8 cellular contexts compared by ENCODE assay signal in the genomic region with DNA sequence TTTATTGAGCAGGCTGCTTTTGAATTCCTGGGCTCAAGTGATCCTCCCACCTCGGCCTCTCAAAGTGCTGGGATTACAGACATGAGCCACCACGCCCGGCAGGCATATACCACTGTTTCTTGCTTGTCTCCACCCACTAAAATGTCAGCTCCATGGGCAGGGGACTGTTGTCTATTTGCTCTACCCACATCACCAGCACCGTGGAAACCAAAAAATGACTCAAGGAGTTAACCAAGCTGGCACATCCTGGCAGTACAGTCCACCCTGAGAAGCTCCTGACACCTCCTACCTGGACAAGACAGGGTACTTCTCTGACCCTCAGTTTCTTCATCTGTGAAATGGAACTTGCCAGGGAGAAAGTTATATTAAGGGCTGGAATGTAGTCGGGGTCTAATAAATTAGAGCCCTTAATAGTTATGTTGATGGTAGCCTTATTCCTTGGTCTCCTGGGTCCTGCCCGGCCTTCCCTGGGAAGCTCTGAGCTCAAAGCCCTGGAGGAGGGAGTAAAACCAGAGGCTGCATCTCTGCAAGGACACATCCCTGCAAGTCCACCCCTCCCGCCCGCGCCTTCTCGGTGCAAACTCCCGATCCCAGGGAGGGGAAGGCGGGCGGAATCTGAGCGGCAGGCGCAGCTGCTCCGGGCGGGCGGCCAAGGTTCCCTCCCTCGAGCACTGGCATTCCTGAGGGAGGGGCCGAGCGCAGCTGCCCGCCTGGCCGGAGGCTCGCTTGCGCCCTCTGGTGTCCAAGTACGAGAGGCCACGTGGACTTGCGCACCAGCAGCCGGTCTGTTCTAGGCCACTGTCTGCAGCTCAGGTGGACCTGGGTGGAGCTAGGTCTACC. TPM values are rescaled to one million over a fixed set of nuclear protein-coding genes. Genes with fewer than 3 reads are reported as not detected.
DNase-seq lines count a peak whose midpoint lies in the region; ATAC-seq, FAIRE-seq and TF ChIP-seq lines count a peak whose summit lies in the region.

No MANE protein-coding gene starts in this region.

- peaks cover 6% of the 10 kb centered on the region for H3K4me1 Mint-ChIP-seq in type B pancreatic cell (ENCODE audit: unreplicated experiment)

- peak; percentile 98 for TF ChIP-seq CTCF in type B pancreatic cell (conservative IDR thresholded peaks at IDR 0.05)

- intact Hi-C loops in Right ventricle myocardium inferior (cut with DNase I) = loop anchor here (1.0 kb wide), 1 partner anchor 96 kb away; no protein-coding TSS in a partner anchor

- ATAC-seq in GM18520 (IDR thresholded peaks at IDR 0.05; ENCODE audit: unreplicated experiment) = peak; percentile 60
- ATAC-seq in Right ventricle myocardium inferior = peak; percentile 98

- peak overlapping the region; percentile 33 for H3K27ac Mint-ChIP-seq in type B pancreatic cell

- DNase-seq in NCI-H1092 (lab: John Stamatoyannopoulos, UW) (peak; percentile 86), SKM-1 (lab: John Stamatoyannopoulos, UW; ENCODE audit: unreplicated experiment) (peak; percentile 62), Right ventricle myocardium inferior (ENCODE audit: missing footprints) (peak; percentile 97), pons (ENCODE audit: low spot score) (peak; percentile 82), type B pancreatic cell (ENCODE audit: extremely low spot score, unreplicated experiment) (peak; percentile 98)
- DNase-seq in activated naive CD4-positive, alpha-beta T cell treated with anti-CD3 and anti-CD28 coated beads, Interleukin-2, amount 50 U/mL, for 16 hours = peak; percentile 73

- H3K36me3 Mint-ChIP-seq in type B pancreatic cell = no peaks in the 10 kb centered on the region

- FAIRE-seq in A204.1 (lab: Jason Lieb, UNC) = peak; percentile 6

- no peak overlapping the region for H3K4me3 Mint-ChIP-seq in type B pancreatic cell

- peaks cover 21% of the 10 kb centered on the region for H3K27me3 Mint-ChIP-seq in type B pancreatic cell

- H3K9me3 Mint-ChIP-seq in type B pancreatic cell = no peaks in the 10 kb centered on the region

RNA-seq across cellular contexts. Expression of a gene that starts 14.1 kb away (rescaled TPM):
- not detected for total RNA-seq in Right ventricle myocardium inferior
- total RNA-seq in type B pancreatic cell (ENCODE audit: low replicate concordance) = not detected in 2 replicates

RNA-seq across cellular contexts. Expression of a gene that starts 17.1 kb away (rescaled TPM):
- total RNA-seq in Right ventricle myocardium inferior = 10.4 TPM
- total RNA-seq in type B pancreatic cell (ENCODE audit: low replicate concordance) = 1.1 and 6.2 TPM in 2 replicates

RNA-seq across cellular contexts. Expression of a gene that starts 58.7 kb away (rescaled TPM):
- total RNA-seq in Right ventricle myocardium inferior = 9.7 TPM
- 16.8 and 18.9 TPM in 2 replicates for total RNA-seq in type B pancreatic cell (ENCODE audit: low replicate concordance)

Comparison
In these comparisons a context has a peak if more than half of its experiments do, and no peak if none do; other contexts are left out.
1. Peak in every context shown above with its lines: DNase-seq and ATAC-seq.